Comparison of ENCODE assay signal across 1 cellular context in the genomic region with DNA sequence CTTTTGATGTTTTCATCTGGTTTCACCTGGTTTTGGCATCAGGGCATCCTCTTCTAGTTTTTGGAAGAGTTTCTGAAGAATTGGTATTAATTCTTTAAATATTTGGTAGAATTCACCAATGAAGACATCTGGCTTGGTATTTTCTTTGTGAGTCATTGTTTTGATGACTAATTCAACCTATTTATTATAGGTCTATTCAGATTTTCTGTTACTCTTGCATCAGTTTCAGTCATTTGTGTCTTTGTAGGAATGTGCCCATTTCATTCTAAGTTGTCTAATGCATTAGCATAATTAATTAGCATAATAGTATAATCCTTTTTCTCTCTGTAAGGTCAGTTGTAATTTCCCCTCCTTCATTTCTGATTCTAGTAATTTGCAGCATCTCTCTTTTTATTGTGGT.
TF ChIP-seq lines count a peak whose summit lies in the region.

No MANE protein-coding gene starts in this region.

TF ChIP-seq in HepG2, 621 proteins besides CTCF, POLR2A, EP300 and RAD21:
- no peak for TF ChIP-seq ZNF619 (CRISPR knock-in tag; IDR thresholded peaks at IDR 0.05)
- TF ChIP-seq ZNF660 (CRISPR knock-in tag; IDR thresholded peaks at IDR 0.05; ENCODE audit: borderline replicate concordance, low read depth), result no peak
- TF ChIP-seq EZH2 (conservative IDR thresholded peaks at IDR 0.05; ENCODE audit: low read depth, low read length), result no peak
- no peak for TF ChIP-seq TAF1 (CRISPR knock-in tag; IDR thresholded peaks at IDR 0.05)
- no peak for TF ChIP-seq TIGD3 (CRISPR knock-in tag; IDR thresholded peaks at IDR 0.05; ENCODE audit: borderline replicate concordance)
- TF ChIP-seq ZNF770 (CRISPR knock-in tag; IDR thresholded peaks at IDR 0.05), result no peak
- TF ChIP-seq MIER3 (CRISPR knock-in tag; IDR thresholded peaks at IDR 0.05; ENCODE audit: borderline replicate concordance), result no peak
- TF ChIP-seq ZNF780A (CRISPR knock-in tag; IDR thresholded peaks at IDR 0.05), result no peak
- no peak for TF ChIP-seq TBL1XR1 (IDR thresholded peaks at IDR 0.05; ENCODE audit: borderline replicate concordance, low read length, partially characterized antibody)
- TF ChIP-seq MIXL1 (CRISPR knock-in tag; IDR thresholded peaks at IDR 0.05), result no peak
- TF ChIP-seq ZSCAN22 (CRISPR knock-in tag; IDR thresholded peaks at IDR 0.05), result no peak
- no peak for TF ChIP-seq GZF1 (CRISPR knock-in tag; IDR thresholded peaks at IDR 0.05)
- no peak for TF ChIP-seq ZNF746 (CRISPR knock-in tag; IDR thresholded peaks at IDR 0.05)
- TF ChIP-seq MAFG (CRISPR knock-in tag; IDR thresholded peaks at IDR 0.05), result no peak
- TF ChIP-seq MBD4 (IDR thresholded peaks at IDR 0.05; ENCODE audit: borderline replicate concordance, low read length), result no peak
- TF ChIP-seq AHDC1 (CRISPR knock-in tag; IDR thresholded peaks at IDR 0.05; ENCODE audit: borderline replicate concordance), result no peak
- TF ChIP-seq SIX1 (CRISPR knock-in tag; IDR thresholded peaks at IDR 0.05; ENCODE audit: borderline replicate concordance), result no peak
- no peak for TF ChIP-seq RBAK (CRISPR knock-in tag; IDR thresholded peaks at IDR 0.05)
